In the genomic region with DNA sequence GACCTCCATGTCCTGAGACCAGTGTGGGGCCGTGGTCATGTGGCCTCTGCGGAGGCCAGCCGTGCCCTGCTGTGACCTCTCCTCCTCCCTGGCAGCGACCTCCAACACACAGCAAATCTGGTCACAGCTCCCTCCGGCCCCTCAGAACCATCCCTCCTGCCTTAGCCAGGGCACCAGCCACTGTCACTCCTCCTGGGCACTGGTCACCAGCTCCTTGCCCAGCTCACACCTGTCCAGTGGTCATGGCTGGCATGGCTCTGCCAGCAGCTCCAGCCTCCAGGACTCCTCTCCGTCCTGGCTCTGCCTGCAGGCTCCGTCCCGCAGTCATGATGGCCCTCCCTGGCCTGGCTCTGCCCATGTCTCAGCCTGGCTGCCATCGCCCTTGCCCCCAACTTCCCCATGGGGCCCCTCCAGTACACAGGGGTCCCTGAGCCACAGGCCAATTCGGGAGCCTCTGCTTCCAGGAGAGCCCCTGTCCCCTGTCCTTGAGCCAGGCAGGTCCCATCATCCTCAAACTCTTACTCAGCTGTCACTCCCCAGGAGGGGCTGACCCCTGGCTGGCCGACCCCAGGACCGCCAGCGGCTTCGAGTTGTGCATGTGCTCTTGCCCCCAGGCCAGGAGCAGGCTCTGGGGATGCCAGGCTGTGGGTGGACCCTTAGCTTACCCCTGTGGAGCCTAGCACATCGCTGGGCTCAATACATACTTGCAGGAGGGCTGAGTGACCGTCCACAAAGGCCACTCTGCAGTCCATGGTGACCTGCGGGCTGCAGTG, we compare ENCODE assay signal across 16 cellular contexts.
DNase-seq lines count a peak whose midpoint lies in the region; ATAC-seq and TF ChIP-seq lines count a peak whose summit lies in the region.
"Had no signal": no experiment of that assay in that cellular context is flagged by ENCODE, and none has a peak within 500 bp of the region (broad histone marks: within the 10 kb centered on the region; RNA-seq: fewer than 3 reads in every experiment).

No MANE protein-coding gene starts in this region.

- H3K27me3 ChIP-seq in BLaER1 treated with 17β-estradiol and CSF1 and Interleukin-3, amounts not matched to agents 10 nM and 100 nM, result peaks cover 0 to 30% (median 0%) of the 10 kb centered on the region in 11 experiments; a peak in 4 of 22 replicates
- H3K27me3 ChIP-seq in lower lobe of right lung (ENCODE audit: low read depth) (no peaks in the 10 kb centered on the region), aorta (ENCODE audit: control insufficient read depth in 1 of 2, insufficient read depth in 2 of 2, low read length in 1 of 2) (no peaks in the 10 kb centered on the region), stomach (peaks cover 0 to 42% (median 2%) of the 10 kb centered on the region in 3 donors)

- no peak overlapping the region for H3K4me3 Mint-ChIP-seq in activated T-helper 17 cell treated with anti-CD3 and anti-CD28 coated beads, Interleukin-2, amount 50 U/mL, for 72 hours
- H3K4me3 Mint-ChIP-seq in activated CD8-positive, alpha-beta memory T cell treated with anti-CD3 and anti-CD28 coated beads, Interleukin-2, amount 10 ng/mL, durations not matched to agents 7 days and 5 days, result no peak overlapping the region
- H3K4me3 Mint-ChIP-seq: B cell; CD14-positive monocyte; CD8-positive, alpha-beta T cell had no signal

- no peak for TF ChIP-seq POLR2A in stomach (IDR thresholded peaks at IDR 0.05)

- peak; percentile 16 for ATAC-seq in activated T-helper 17 cell treated with anti-CD3 and anti-CD28 coated beads, Interleukin-2, amount 50 U/mL, for 72 hours (replicated peaks)
- ATAC-seq in lower lobe of right lung, result no peak
- ATAC-seq in aorta (ENCODE audit: low FRiP score), result peak; percentile 3
- ATAC-seq in activated CD8-positive, alpha-beta memory T cell treated with anti-CD3 and anti-CD28 coated beads, Interleukin-2, amount 10 ng/mL, durations not matched to agents 7 days and 5 days, result no peak
- ATAC-seq: CD8-positive, alpha-beta T cell; HCT116 had no signal

- peak overlapping the region in 4 of 11 experiments; percentile 19 to 79 (median 33); a peak in 4 of 22 replicates for H3K9ac ChIP-seq in BLaER1 treated with 17β-estradiol and CSF1 and Interleukin-3, amounts not matched to agents 10 nM and 100 nM

- peaks cover 40 to 100% (median 100%) of the 10 kb centered on the region in 10 experiments for H3K4me1 ChIP-seq in BLaER1 treated with 17β-estradiol and CSF1 and Interleukin-3, amounts not matched to agents 10 nM and 100 nM
- H3K4me1 ChIP-seq in lower lobe of right lung (no peaks in the 10 kb centered on the region), aorta (ENCODE audit: control insufficient read depth in 1 of 2, insufficient read depth in 2 of 2, low read length in 2 of 2) (no peaks in the 10 kb centered on the region), stomach (no peaks in the 10 kb centered on the region)

- H3K27ac Mint-ChIP-seq in activated T-helper 17 cell treated with anti-CD3 and anti-CD28 coated beads, Interleukin-2, amount 50 U/mL, for 72 hours, result no peak overlapping the region
- H3K27ac Mint-ChIP-seq in activated CD8-positive, alpha-beta memory T cell treated with anti-CD3 and anti-CD28 coated beads, Interleukin-2, amount 10 ng/mL, durations not matched to agents 7 days and 5 days, result no peak overlapping the region
- H3K27ac Mint-ChIP-seq: B cell; CD8-positive, alpha-beta T cell had no signal

- TF ChIP-seq EP300 in stomach (IDR thresholded peaks at IDR 0.05), result no peak

- 0 out of 22 replicates have a peak, but pooled peaks cover 0 to 5% (median 0%) of the 10 kb centered on the region in 11 experiments for H3K36me3 ChIP-seq in BLaER1 treated with 17β-estradiol and CSF1 and Interleukin-3, amounts not matched to agents 10 nM and 100 nM
- no peaks in the 10 kb centered on the region for H3K36me3 ChIP-seq in lower lobe of right lung
- no peaks in the 10 kb centered on the region for H3K36me3 ChIP-seq in aorta (ENCODE audit: control insufficient read depth in 1 of 2, insufficient read depth in 2 of 2, low read length in 1 of 2)
- no peaks in the 10 kb centered on the region for H3K36me3 ChIP-seq in stomach

- no peaks in the 10 kb centered on the region for H3K9me3 Mint-ChIP-seq in activated T-helper 17 cell treated with anti-CD3 and anti-CD28 coated beads, Interleukin-2, amount 50 U/mL, for 72 hours
- no peaks in the 10 kb centered on the region for H3K9me3 Mint-ChIP-seq in activated CD8-positive, alpha-beta memory T cell treated with anti-CD3 and anti-CD28 coated beads, Interleukin-2, amount 10 ng/mL, durations not matched to agents 7 days and 5 days (ENCODE audit: low read depth)
- H3K9me3 Mint-ChIP-seq: CD8-positive, alpha-beta T cell had no signal

- intact Hi-C loops in lower lobe of right lung (cut with DNase I), result no loop called here
- intact Hi-C loops in aorta (cut with DNase I), result no loop called here
- intact Hi-C loops in stomach (cut with DNase I; ENCODE audit: low total_unique reads), result no loop called here

- H3K4me2 ChIP-seq in BLaER1 treated with 17β-estradiol and CSF1 and Interleukin-3, amounts not matched to agents 10 nM and 100 nM, result peak overlapping the region in 9 of 11 experiments; percentile 88 to 98 (median 97); a peak in 18 of 22 replicates

- H3K4me1 Mint-ChIP-seq in activated T-helper 17 cell treated with anti-CD3 and anti-CD28 coated beads, Interleukin-2, amount 50 U/mL, for 72 hours, result no peaks in the 10 kb centered on the region
- H3K4me1 Mint-ChIP-seq in activated CD8-positive, alpha-beta memory T cell treated with anti-CD3 and anti-CD28 coated beads, Interleukin-2, amount 10 ng/mL, durations not matched to agents 7 days and 5 days, result no peaks in the 10 kb centered on the region
- H3K4me1 Mint-ChIP-seq: B cell, CD14-positive monocyte had no signal

- TF ChIP-seq CTCF in lower lobe of right lung (IDR thresholded peaks at IDR 0.05), result no peak
- no peak for TF ChIP-seq CTCF in stomach (IDR thresholded peaks at IDR 0.05)

- no peak overlapping the region for H3K4me3 ChIP-seq in BLaER1 treated with 17β-estradiol and CSF1 and Interleukin-3, amounts not matched to agents 10 nM and 100 nM
- H3K4me3 ChIP-seq in lower lobe of right lung (no peak overlapping the region), aorta (ENCODE audit: low read length in 2 of 2) (no peak overlapping the region), stomach (no peak overlapping the region)

- 84 to 86% methylated on average over 16 to 17 of the region's 17 CpGs for WGBS in aorta, 2 donors
- 74 to 86% (median 81%) methylated on average over 14 to 17 of the region's 17 CpGs for WGBS in stomach, 5 donors

- no peaks in the 10 kb centered on the region for H3K27me3 Mint-ChIP-seq in activated T-helper 17 cell treated with anti-CD3 and anti-CD28 coated beads, Interleukin-2, amount 50 U/mL, for 72 hours
- H3K27me3 Mint-ChIP-seq in activated CD8-positive, alpha-beta memory T cell treated with anti-CD3 and anti-CD28 coated beads, Interleukin-2, amount 10 ng/mL, durations not matched to agents 7 days and 5 days, result no peaks in the 10 kb centered on the region
- H3K27me3 Mint-ChIP-seq: B cell had no signal

- DNase-seq in lower lobe of right lung, result peak; percentile 41
- DNase-seq in aorta, result no peak
- no peak for DNase-seq in stomach
- no peak for DNase-seq in NCI-H1417 treated with DMSO at 0.1 percent for 48 hours (lab: John Stamatoyannopoulos, UW)
- DNase-seq in activated CD8-positive, alpha-beta memory T cell treated with anti-CD3 and anti-CD28 coated beads, Interleukin-2, amount 10 ng/mL, durations not matched to agents 7 days and 5 days, result no peak
- DNase-seq: CD8-positive, alpha-beta T cell; COR-L47; DMS153; DMS79 treated with DMSO at 0.1 percent for 48 hours; EL; GOT3 had no signal

- no peaks in the 10 kb centered on the region for H3K36me3 Mint-ChIP-seq in activated T-helper 17 cell treated with anti-CD3 and anti-CD28 coated beads, Interleukin-2, amount 50 U/mL, for 72 hours (ENCODE audit: low read depth)
- no peaks in the 10 kb centered on the region for H3K36me3 Mint-ChIP-seq in activated CD8-positive, alpha-beta memory T cell treated with anti-CD3 and anti-CD28 coated beads, Interleukin-2, amount 10 ng/mL, durations not matched to agents 7 days and 5 days
- H3K36me3 Mint-ChIP-seq: CD14-positive monocyte; CD8-positive, alpha-beta T cell had no signal

- H4K20me1 ChIP-seq in BLaER1 treated with 17β-estradiol and CSF1 and Interleukin-3, amounts not matched to agents 10 nM and 100 nM, result no peaks in the 10 kb centered on the region; a peak in 1 of 22 replicates

- peak overlapping the region in 7 of 11 experiments; percentile 81 to 96 (median 89); a peak in 11 of 22 replicates for H3K27ac ChIP-seq in BLaER1 treated with 17β-estradiol and CSF1 and Interleukin-3, amounts not matched to agents 10 nM and 100 nM
- H3K27ac ChIP-seq in lower lobe of right lung (no peak overlapping the region), aorta (ENCODE audit: low read depth in 1 of 2, low read length in 2 of 2) (no peak overlapping the region), stomach (no peak overlapping the region)

- CTCF ChIA-PET in activated CD8-positive, alpha-beta memory T cell treated with anti-CD3 and anti-CD28 coated beads, Interleukin-2, amount 10 ng/mL, durations not matched to agents 7 days and 5 days (lab: Charles Lee), result no interaction called here

- H3K9me3 ChIP-seq in BLaER1 treated with 17β-estradiol and CSF1 and Interleukin-3, amounts not matched to agents 10 nM and 100 nM (replicated peaks in 1 of 11), result no peaks in the 10 kb centered on the region
- H3K9me3 ChIP-seq in lower lobe of right lung (no peaks in the 10 kb centered on the region), aorta (ENCODE audit: control insufficient read depth, low read length) (no peaks in the 10 kb centered on the region), stomach (no peaks in the 10 kb centered on the region)

Comparison
In these comparisons a context has a peak if more than half of its experiments do, and no peak if none do; other contexts are left out.
1. H3K27ac ChIP-seq: peak in BLaER1 treated with 17β-estradiol and CSF1 and Interleukin-3, amounts not matched to agents 10 nM and 100 nM (7 of 11); none in lower lobe of right lung (single experiment), aorta (0 of 2) and stomach (0 of 5).
2. ATAC-seq: peak in activated T-helper 17 cell treated with anti-CD3 and anti-CD28 coated beads, Interleukin-2, amount 50 U/mL, for 72 hours (single experiment) and aorta (single experiment); none in lower lobe of right lung (0 of 2) and activated CD8-positive, alpha-beta memory T cell treated with anti-CD3 and anti-CD28 coated beads, Interleukin-2, amount 10 ng/mL, durations not matched to agents 7 days and 5 days (single experiment).